21 cellular contexts compared by ENCODE assay signal in genomic region chr11:134604886-134605285, GRCh38.
DNase-seq lines count a peak whose midpoint lies in the region; ATAC-seq and TF ChIP-seq lines count a peak whose summit lies in the region.
"Had no signal": no experiment of that assay in that cellular context is flagged by ENCODE, and none has a peak within 500 bp of the region (broad histone marks: within the 10 kb centered on the region; RNA-seq: fewer than 3 reads in every experiment).

No MANE protein-coding gene starts in this region.

- no peak overlapping the region for H2BK20ac ChIP-seq in H9 (ENCODE audit: low read depth, low read length, poor library complexity, severe bottlenecking)

- H2BK15ac ChIP-seq in H9 (ENCODE audit: low read depth, low read length): no peak overlapping the region

- H3K9me3 Mint-ChIP-seq in H9 (peaks cover 4% of the 10 kb centered on the region in 2 experiments; a peak in 1 of 5 replicates), endodermal cell (peaks cover 8% of the 10 kb centered on the region)
- no peaks in the 10 kb centered on the region for H3K9me3 Mint-ChIP-seq in CD8-positive, alpha-beta memory T cell
- H3K9me3 Mint-ChIP-seq: CD4-positive, alpha-beta T cell had no signal

- H3K23me2 ChIP-seq in H9 (ENCODE audit: insufficient read length, low read depth, low read length, poor library complexity, severe bottlenecking): no peaks in the 10 kb centered on the region

- H3K27me3 Mint-ChIP-seq in H9 (ENCODE audit: low read depth): peaks cover 15% of the 10 kb centered on the region
- H3K27me3 Mint-ChIP-seq in endodermal cell (ENCODE audit: insufficient read depth): peaks cover 4% of the 10 kb centered on the region
- peaks cover 10 to 36% of the 10 kb centered on the region in 2 donors for H3K27me3 Mint-ChIP-seq in CD8-positive, alpha-beta memory T cell

- H3K56ac ChIP-seq in H9 (ENCODE audit: insufficient read length, low read depth, low read length): no peak overlapping the region

- no peak overlapping the region for H3K14ac ChIP-seq in H9 (ENCODE audit: insufficient read depth, low read length)

- no peak overlapping the region for H3K4me3 ChIP-seq in endodermal cell (ENCODE audit: low read length)
- no peak overlapping the region for H3K4me3 ChIP-seq in CD8-positive, alpha-beta memory T cell (ENCODE audit: low read length)
- H3K4me3 ChIP-seq: A549; BLaER1 treated with 17β-estradiol and CSF1 and Interleukin-3, amounts not matched to agents 10 nM and 100 nM had no signal

- H3K4me1 ChIP-seq in H9 (ENCODE audit: insufficient read depth, low read length) (no peaks in the 10 kb centered on the region), endodermal cell (ENCODE audit: control insufficient read depth, insufficient read depth, low read length) (no peaks in the 10 kb centered on the region)
- H3K4me1 ChIP-seq in CD8-positive, alpha-beta memory T cell (ENCODE audit: insufficient read depth, low read length): no peaks in the 10 kb centered on the region
- H3K4me1 ChIP-seq: A549, BE2C had no signal

- no peaks in the 10 kb centered on the region for H3K36me3 Mint-ChIP-seq in H9 (ENCODE audit: insufficient read depth in 1 of 3, low read depth in 3 of 3)
- no peaks in the 10 kb centered on the region for H3K36me3 Mint-ChIP-seq in endodermal cell (ENCODE audit: low read depth)
- H3K36me3 Mint-ChIP-seq in CD8-positive, alpha-beta memory T cell: no peaks in the 10 kb centered on the region
- H3K36me3 Mint-ChIP-seq: CD14-positive monocyte had no signal

- H3K4me1 Mint-ChIP-seq in H9: peaks cover 9 to 12% of the 10 kb centered on the region in 2 experiments
- H3K4me1 Mint-ChIP-seq in endodermal cell: peaks cover 8% of the 10 kb centered on the region
- H3K4me1 Mint-ChIP-seq in CD8-positive, alpha-beta memory T cell: no peaks in the 10 kb centered on the region
- H3K4me1 Mint-ChIP-seq: CD14-positive monocyte had no signal

- WGBS in H9 (ENCODE audit: extremely low coverage, insufficient read length, low lambda C conversion rate): no CpG with 5 or more reads among the region's 3 CpGs
- 80% methylated on average over 3 of the region's 3 CpGs; no CpG with 5 or more reads in 1 of the 2 experiments for WGBS in endodermal cell (ENCODE audit: insufficient coverage in 1 of 2, insufficient read length in 1 of 2), 2 experiments

- CTCF ChIA-PET in CD8-positive, alpha-beta memory T cell (lab: Charles Lee): no interaction called here

- H4K8ac ChIP-seq in H9 (replicated peaks; ENCODE audit: insufficient read length, low read depth, low read length): no peak overlapping the region

- POLR2A ChIA-PET in CD8-positive, alpha-beta memory T cell (lab: Charles Lee): no interaction called here

- peak; percentile 2 for DNase-seq in H9
- peak; percentile 7 for DNase-seq in endodermal cell
- peak; percentile 8 for DNase-seq in mesenteric fat pad (ENCODE audit: low spot score)
- no peak for DNase-seq in CD8-positive, alpha-beta memory T cell
- no peak for DNase-seq in stimulated activated CD8-positive, alpha-beta memory T cell treated with anti-CD3 and anti-CD28 coated beads, Interleukin-4, amount 100 ng/mL, for 48 hours
- DNase-seq: 8988T; ACHN; AML-193; BE2C; Calu3; CD4-positive, alpha-beta T cell; COR-L47; DMS53; DMS79 treated with DMSO at 0.1 percent for 48 hours; GF-D8; GOT3; HCEC 1CT had no signal

- H3K79me2 ChIP-seq in H9 (ENCODE audit: insufficient read depth, low read length): no peaks in the 10 kb centered on the region

- H3K9ac ChIP-seq in H9 (ENCODE audit: extremely low read depth, insufficient read length, low read length) (no peak overlapping the region), endodermal cell (ENCODE audit: extremely low read depth, low read length, poor library complexity, severe bottlenecking) (no peak overlapping the region)
- H3K9ac ChIP-seq: BLaER1 treated with 17β-estradiol and CSF1 and Interleukin-3, amounts not matched to agents 10 nM and 100 nM had no signal

- no peak overlapping the region for H4K91ac ChIP-seq in H9 (ENCODE audit: insufficient read length, low read depth, low read length)

- no peak overlapping the region for H2BK5ac ChIP-seq in H9 (ENCODE audit: insufficient read length, low read length)

- no peak overlapping the region for H3K4me2 ChIP-seq in H9 (ENCODE audit: insufficient read depth, insufficient read length, low read length)
- H3K4me2 ChIP-seq: A549; BLaER1 treated with 17β-estradiol and CSF1 and Interleukin-3, amounts not matched to agents 10 nM and 100 nM had no signal

- H3K18ac ChIP-seq in H9 (ENCODE audit: insufficient read length, low read depth, low read length): no peak overlapping the region

- H3K27ac ChIP-seq in H9 (ENCODE audit: insufficient read length, low read depth, low read length) (no peak overlapping the region), endodermal cell (ENCODE audit: low read depth, low read length) (no peak overlapping the region)
- no peak overlapping the region for H3K27ac ChIP-seq in CD8-positive, alpha-beta memory T cell (ENCODE audit: low read depth, low read length)
- H3K27ac ChIP-seq: A549; BLaER1 treated with 17β-estradiol and CSF1 and Interleukin-3, amounts not matched to agents 10 nM and 100 nM had no signal

- H3K36me3 ChIP-seq in endodermal cell (ENCODE audit: control insufficient read depth, insufficient read depth, low read length): no peaks in the 10 kb centered on the region
- no peaks in the 10 kb centered on the region for H3K36me3 ChIP-seq in CD8-positive, alpha-beta memory T cell (ENCODE audit: insufficient read depth, low read length)
- H3K36me3 ChIP-seq: BE2C; BLaER1 treated with 17β-estradiol and CSF1 and Interleukin-3, amounts not matched to agents 10 nM and 100 nM had no signal

- ATAC-seq in HG03139 (IDR thresholded peaks at IDR 0.05; ENCODE audit: unreplicated experiment): no peak
- ATAC-seq: A549 had no signal

- H3K23ac ChIP-seq in H9 (ENCODE audit: insufficient read length, low read depth, low read length): no peak overlapping the region

- H3T11ph ChIP-seq in H9 (ENCODE audit: low read length): no peak overlapping the region

- no peaks in the 10 kb centered on the region for H3K79me1 ChIP-seq in H9 (ENCODE audit: insufficient read depth, low read depth, low read length, poor library complexity, severe bottlenecking)

- H4K5ac ChIP-seq in H9 (ENCODE audit: insufficient read length, low read depth, low read length): no peak overlapping the region

- H2BK120ac ChIP-seq in H9 (ENCODE audit: low read depth, low read length, poor library complexity, severe bottlenecking): no peak overlapping the region

- H2BK12ac ChIP-seq in H9 (ENCODE audit: insufficient read length, low read depth, low read length): no peak overlapping the region

- H3K27me3 ChIP-seq in H9 (ENCODE audit: insufficient read depth, low read length): no peaks in the 10 kb centered on the region
- no peaks in the 10 kb centered on the region for H3K27me3 ChIP-seq in endodermal cell (ENCODE audit: control insufficient read depth, insufficient read depth, low read length, poor library complexity, severe bottlenecking)
- H3K27me3 ChIP-seq in CD8-positive, alpha-beta memory T cell (ENCODE audit: insufficient read depth, low read length, poor library complexity, severe bottlenecking): no peaks in the 10 kb centered on the region
- H3K27me3 ChIP-seq: BLaER1 treated with 17β-estradiol and CSF1 and Interleukin-3, amounts not matched to agents 10 nM and 100 nM had no signal

- no peaks in the 10 kb centered on the region for H4K20me1 ChIP-seq in H9 (ENCODE audit: control insufficient read depth, insufficient read depth, insufficient read length)

- TF ChIP-seq CTCF in H9 (conservative IDR thresholded peaks at IDR 0.05) (no peak), endodermal cell (conservative IDR thresholded peaks at IDR 0.05) (no peak)

- H2AK5ac ChIP-seq in H9 (ENCODE audit: insufficient read length, low read length): no peak overlapping the region

- H3K4me3 Mint-ChIP-seq in H9 (no peak overlapping the region), endodermal cell (no peak overlapping the region)
- H3K4me3 Mint-ChIP-seq in CD8-positive, alpha-beta memory T cell: no peak overlapping the region
- H3K4me3 Mint-ChIP-seq: CD14-positive monocyte; CD4-positive, alpha-beta T cell had no signal

- H3K4ac ChIP-seq in H9 (ENCODE audit: low read depth, low read length): no peak overlapping the region

- H3K27ac Mint-ChIP-seq in H9 (no peak overlapping the region), endodermal cell (no peak overlapping the region)
- H3K27ac Mint-ChIP-seq in CD8-positive, alpha-beta memory T cell: no peak overlapping the region
- H3K27ac Mint-ChIP-seq: CD4-positive, alpha-beta T cell had no signal

- H3K9me3 ChIP-seq in H9 (ENCODE audit: control insufficient read depth, low read depth, low read length) (no peaks in the 10 kb centered on the region), endodermal cell (ENCODE audit: control insufficient read depth, low read length) (no peaks in the 10 kb centered on the region)
- H3K9me3 ChIP-seq in CD8-positive, alpha-beta memory T cell (ENCODE audit: low read length): no peaks in the 10 kb centered on the region
- H3K9me3 ChIP-seq: A549, BE2C had no signal

- no peak overlapping the region for H2AFZ ChIP-seq in H9 (ENCODE audit: low read length)

Comparison
In these comparisons a context has a peak if more than half of its experiments do, and no peak if none do; other contexts are left out.
1. DNase-seq: peak in H9 (single experiment), endodermal cell (single experiment) and mesenteric fat pad (single experiment); none in CD8-positive, alpha-beta memory T cell (0 of 5) and stimulated activated CD8-positive, alpha-beta memory T cell treated with anti-CD3 and anti-CD28 coated beads, Interleukin-4, amount 100 ng/mL, for 48 hours (single experiment).